ENCODE assay signal across 32 cellular contexts in the genomic region with DNA sequence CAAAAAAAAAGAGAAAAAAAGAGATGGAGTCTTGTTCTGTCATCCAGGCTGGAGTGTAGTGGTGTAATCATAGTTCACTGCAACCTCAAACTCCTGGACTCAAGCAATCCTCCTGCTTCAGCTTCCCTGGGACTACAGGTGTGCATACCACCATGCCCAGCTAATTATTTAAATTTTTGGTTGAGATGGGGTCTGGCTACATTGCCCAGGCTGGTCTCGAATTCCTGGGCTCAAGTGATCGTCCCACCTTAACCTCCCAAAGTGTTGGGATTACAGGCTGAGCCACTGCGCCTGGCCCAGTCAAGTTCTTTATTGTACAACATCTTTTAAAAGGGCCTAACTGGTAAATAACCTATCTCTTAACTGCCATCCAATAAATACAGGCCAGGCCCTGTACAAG. TPM values are rescaled to one million over a fixed set of nuclear protein-coding genes. Genes with fewer than 3 reads are reported as not detected.
"Had no signal": no experiment of that assay in that cellular context is flagged by ENCODE, and none has a peak within 500 bp of the region (broad histone marks: within the 10 kb centered on the region; RNA-seq: fewer than 3 reads in every experiment).

No MANE protein-coding gene starts in this region.

- DNase-seq: activated CD4-positive, alpha-beta T cell treated with anti-CD3 and anti-CD28 coated beads for 1 hour; activated CD4-positive, alpha-beta T cell treated with anti-CD3 and anti-CD28 coated beads for 4 hours; activated CD4-positive, alpha-beta T cell treated with anti-CD3 and anti-CD28 coated beads, Interleukin-2, amount 10 ng/mL, durations not matched to agents 7 days and 5 days; activated CD4-positive, alpha-beta T cell treated with anti-CD3 and anti-CD28 coated beads, Interleukin-2, amount 50 U/mL, for 48 hours; activated CD8-positive, alpha-beta memory T cell treated with anti-CD3 and anti-CD28 coated beads for 24 hours; activated CD8-positive, alpha-beta T cell treated with anti-CD3 and anti-CD28 coated beads for 36 hours; activated effector memory CD4-positive, alpha-beta T cell treated with anti-CD3 and anti-CD28 coated beads, Interleukin-2, amount 50 U/mL, for 16 hours; activated naive CD4-positive, alpha-beta T cell treated with anti-CD3 and anti-CD28 coated beads for 36 hours; activated naive CD8-positive, alpha-beta T cell treated with anti-CD3 and anti-CD28 coated beads for 36 hours; activated naive CD8-positive, alpha-beta T cell treated with anti-CD3 and anti-CD28 coated beads, Interleukin-2, amount 50 U/mL, for 24 hours; activated T-cell treated with anti-CD3 and anti-CD28 coated beads, Interleukin-2, amount 50 U/mL, for 4 hours; adrenal gland; amygdala; aorta; body of pancreas; caudate nucleus; cerebellar nuclear complex; colonic mucosa; effector CD8-positive, alpha-beta T cell; esophagus squamous epithelium; foreskin melanocyte; heart right ventricle; hippocampal formation had no signal

- H3K4me1 ChIP-seq: adrenal gland, colonic mucosa, esophagus squamous epithelium, heart right ventricle had no signal

- H3K9me3 Mint-ChIP-seq: activated CD4-positive, alpha-beta T cell treated with anti-CD3 and anti-CD28 coated beads, Interleukin-2, amount 10 ng/mL, durations not matched to agents 7 days and 5 days; activated CD8-positive, alpha-beta T cell treated with anti-CD3 and anti-CD28 coated beads for 36 hours; activated naive CD4-positive, alpha-beta T cell treated with anti-CD3 and anti-CD28 coated beads for 36 hours; activated naive CD4-positive, alpha-beta T cell treated with anti-CD3 and anti-CD28 coated beads, Interleukin-2, amount 50 U/mL, for 24 hours; activated naive CD8-positive, alpha-beta T cell treated with anti-CD3 and anti-CD28 coated beads for 36 hours; activated naive CD8-positive, alpha-beta T cell treated with anti-CD3 and anti-CD28 coated beads, Interleukin-2, amount 50 U/mL, for 24 hours; activated T-cell treated with anti-CD3 and anti-CD28 coated beads, Interleukin-2, amount 50 U/mL, for 4 hours; activated T-helper 2 cell treated with anti-CD3 and anti-CD28 coated beads, Interferon-gamma antibody, Interleukin-2, Interleukin-4, amounts not matched to agents 10 μg/mL and 5 μg/mL and 100 μg/mL, durations not matched to agents 14 hours and 24 hours and 36 hours; T-helper 1 cell treated with Interleukin-12 subunit alpha and Interleukin-12 subunit beta and Interleukin-4 antibody, amounts not matched to agents 30 μg/mL and 1 μg/mL, for 36 hours had no signal

- H3K27me3 Mint-ChIP-seq: activated CD4-positive, alpha-beta T cell treated with anti-CD3 and anti-CD28 coated beads, Interleukin-2, amount 10 ng/mL, durations not matched to agents 7 days and 5 days; activated CD8-positive, alpha-beta T cell treated with anti-CD3 and anti-CD28 coated beads for 36 hours; activated naive CD4-positive, alpha-beta T cell treated with anti-CD3 and anti-CD28 coated beads, Interleukin-2, amount 50 U/mL, for 24 hours; activated naive CD8-positive, alpha-beta T cell treated with anti-CD3 and anti-CD28 coated beads for 36 hours; activated naive CD8-positive, alpha-beta T cell treated with anti-CD3 and anti-CD28 coated beads, Interleukin-2, amount 50 U/mL, for 24 hours had no signal

- H3K27ac ChIP-seq: adrenal gland, body of pancreas, colonic mucosa, epithelial cell of prostate, esophagus squamous epithelium, gastroesophageal sphincter, heart right ventricle had no signal

- H3K27ac Mint-ChIP-seq: activated CD8-positive, alpha-beta T cell treated with anti-CD3 and anti-CD28 coated beads for 36 hours; activated naive CD4-positive, alpha-beta T cell treated with anti-CD3 and anti-CD28 coated beads for 36 hours; activated naive CD4-positive, alpha-beta T cell treated with anti-CD3 and anti-CD28 coated beads, Interleukin-2, amount 50 U/mL, for 24 hours; activated naive CD8-positive, alpha-beta T cell treated with anti-CD3 and anti-CD28 coated beads for 36 hours; activated naive CD8-positive, alpha-beta T cell treated with anti-CD3 and anti-CD28 coated beads, Interleukin-2, amount 50 U/mL, for 24 hours; activated T-helper 2 cell treated with anti-CD3 and anti-CD28 coated beads, Interferon-gamma antibody, Interleukin-2, Interleukin-4, amounts not matched to agents 10 μg/mL and 5 μg/mL and 100 μg/mL, durations not matched to agents 14 hours and 24 hours and 36 hours; T-helper 1 cell treated with Interleukin-12 subunit alpha and Interleukin-12 subunit beta and Interleukin-4 antibody, amounts not matched to agents 30 μg/mL and 1 μg/mL, for 36 hours had no signal

- H3K36me3 ChIP-seq: adrenal gland, colonic mucosa, esophagus squamous epithelium, gastroesophageal sphincter, heart right ventricle had no signal

- H3K4me1 Mint-ChIP-seq: activated naive CD4-positive, alpha-beta T cell treated with anti-CD3 and anti-CD28 coated beads, Interleukin-2, amount 50 U/mL, for 24 hours; activated naive CD8-positive, alpha-beta T cell treated with anti-CD3 and anti-CD28 coated beads for 36 hours had no signal

- H3K9me3 ChIP-seq: adrenal gland, body of pancreas, colonic mucosa, esophagus squamous epithelium, gastroesophageal sphincter, heart right ventricle had no signal

- ATAC-seq: activated CD8-positive, alpha-beta T cell treated with anti-CD3 and anti-CD28 coated beads for 36 hours; activated naive CD8-positive, alpha-beta T cell treated with anti-CD3 and anti-CD28 coated beads, Interleukin-2, amount 50 U/mL, for 24 hours; activated T-cell treated with anti-CD3 and anti-CD28 coated beads, Interleukin-2, amount 50 U/mL, for 4 hours; body of pancreas; gastroesophageal sphincter; heart right ventricle had no signal

- FAIRE-seq: endometrium, endothelial cell of umbilical vein had no signal

- H3K4me3 Mint-ChIP-seq: activated CD4-positive, alpha-beta T cell treated with anti-CD3 and anti-CD28 coated beads, Interleukin-2, amount 10 ng/mL, durations not matched to agents 7 days and 5 days; activated CD8-positive, alpha-beta T cell treated with anti-CD3 and anti-CD28 coated beads for 36 hours; activated naive CD4-positive, alpha-beta T cell treated with anti-CD3 and anti-CD28 coated beads for 36 hours; activated naive CD4-positive, alpha-beta T cell treated with anti-CD3 and anti-CD28 coated beads, Interleukin-2, amount 50 U/mL, for 24 hours; activated naive CD8-positive, alpha-beta T cell treated with anti-CD3 and anti-CD28 coated beads for 36 hours; activated naive CD8-positive, alpha-beta T cell treated with anti-CD3 and anti-CD28 coated beads, Interleukin-2, amount 50 U/mL, for 24 hours; activated T-cell treated with anti-CD3 and anti-CD28 coated beads, Interleukin-2, amount 50 U/mL, for 4 hours; T-helper 1 cell treated with Interleukin-12 subunit alpha and Interleukin-12 subunit beta and Interleukin-4 antibody, amounts not matched to agents 30 μg/mL and 1 μg/mL, for 36 hours had no signal

- H3K4me3 ChIP-seq: adrenal gland, body of pancreas, colonic mucosa, esophagus squamous epithelium, gastroesophageal sphincter, heart right ventricle had no signal

- H3K27me3 ChIP-seq: adrenal gland, body of pancreas, colonic mucosa, esophagus squamous epithelium, gastroesophageal sphincter, heart right ventricle had no signal

- H3K36me3 Mint-ChIP-seq: activated naive CD4-positive, alpha-beta T cell treated with anti-CD3 and anti-CD28 coated beads, Interleukin-2, amount 50 U/mL, for 24 hours; activated naive CD8-positive, alpha-beta T cell treated with anti-CD3 and anti-CD28 coated beads for 36 hours had no signal

RNA-seq across cellular contexts. Expression of a gene that starts 27.7 kb away (rescaled TPM):
- total RNA-seq: activated CD4-positive, alpha-beta T cell treated with anti-CD3 and anti-CD28 coated beads, Interleukin-2, amount 10 ng/mL, durations not matched to agents 7 days and 5 days; activated CD8-positive, alpha-beta T cell treated with anti-CD3 and anti-CD28 coated beads for 36 hours; activated naive CD4-positive, alpha-beta T cell treated with anti-CD3 and anti-CD28 coated beads for 36 hours; activated naive CD8-positive, alpha-beta T cell treated with anti-CD3 and anti-CD28 coated beads for 36 hours; activated T-cell treated with anti-CD3 and anti-CD28 coated beads, Interleukin-2, amount 50 U/mL, for 4 hours; activated T-helper 2 cell treated with anti-CD3 and anti-CD28 coated beads, Interferon-gamma antibody, Interleukin-2, Interleukin-4, amounts not matched to agents 10 μg/mL and 5 μg/mL and 100 μg/mL, durations not matched to agents 14 hours and 24 hours and 36 hours; fibroblast of lung; fibroblast of villous mesenchyme had no signal
- polyA plus RNA-seq: fibroblast of lung had no signal
